In the genomic region with DNA sequence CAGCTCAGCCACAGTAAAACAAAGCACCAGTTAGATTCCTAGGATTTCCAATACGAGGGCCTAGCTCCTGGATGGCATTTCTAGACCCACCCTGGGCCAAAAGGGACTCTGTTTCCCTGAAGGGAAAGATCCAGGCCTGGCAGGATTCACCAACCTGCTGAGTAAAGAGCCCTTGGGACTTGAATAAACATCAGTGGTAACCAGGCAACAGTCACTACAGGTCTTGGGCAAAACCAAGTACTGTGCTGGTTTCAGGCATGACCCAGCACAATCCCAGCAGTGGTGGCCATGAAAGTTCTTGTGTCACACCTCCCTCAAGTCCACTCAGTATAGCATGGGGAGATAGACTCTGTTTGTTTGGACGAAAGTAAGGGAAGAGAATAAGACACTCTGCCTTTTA, we compare ENCODE assay signal across 2 cellular contexts.
TF ChIP-seq lines count a peak whose summit lies in the region.

No MANE protein-coding gene starts in this region.

TF ChIP-seq in IMR-90, 13 proteins besides CTCF, POLR2A, EP300 and RAD21:
- TF ChIP-seq, protein P1, sequence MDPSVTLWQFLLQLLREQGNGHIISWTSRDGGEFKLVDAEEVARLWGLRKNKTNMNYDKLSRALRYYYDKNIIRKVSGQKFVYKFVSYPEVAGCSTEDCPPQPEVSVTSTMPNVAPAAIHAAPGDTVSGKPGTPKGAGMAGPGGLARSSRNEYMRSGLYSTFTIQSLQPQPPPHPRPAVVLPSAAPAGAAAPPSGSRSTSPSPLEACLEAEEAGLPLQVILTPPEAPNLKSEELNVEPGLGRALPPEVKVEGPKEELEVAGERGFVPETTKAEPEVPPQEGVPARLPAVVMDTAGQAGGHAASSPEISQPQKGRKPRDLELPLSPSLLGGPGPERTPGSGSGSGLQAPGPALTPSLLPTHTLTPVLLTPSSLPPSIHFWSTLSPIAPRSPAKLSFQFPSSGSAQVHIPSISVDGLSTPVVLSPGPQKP (IDR thresholded peaks at IDR 0.05; ENCODE audit: borderline replicate concordance, low read depth, low read length): no peak
- TF ChIP-seq CEBPB (IDR thresholded peaks at IDR 0.05; ENCODE audit: low read depth, low read length) (no peak), MAFK (IDR thresholded peaks at IDR 0.05; ENCODE audit: low read depth, low read length) (no peak), NFE2L2 (IDR thresholded peaks at IDR 0.05; ENCODE audit: low read depth, low read length) (no peak), RCOR1 (IDR thresholded peaks at IDR 0.05; ENCODE audit: insufficient replicate concordance, low read length) (no peak), CHD1 (IDR thresholded peaks at IDR 0.05; ENCODE audit: low read depth, low read length) (no peak), SMC3 (IDR thresholded peaks at IDR 0.05; ENCODE audit: low read depth, low read length) (no peak), BHLHE40 (IDR thresholded peaks at IDR 0.05; ENCODE audit: low read depth, low read length) (no peak), MAZ (IDR thresholded peaks at IDR 0.05; ENCODE audit: borderline replicate concordance, low read depth, low read length) (no peak), FOS (IDR thresholded peaks at IDR 0.05; ENCODE audit: low read depth, low read length) (no peak), MXI1 (IDR thresholded peaks at IDR 0.05; ENCODE audit: borderline replicate concordance, low read depth, low read length) (no peak), RFX5 (IDR thresholded peaks at IDR 0.05; ENCODE audit: low read depth, low read length) (no peak), USF2 (IDR thresholded peaks at IDR 0.05; ENCODE audit: low read depth, low read length) (no peak)

TF ChIP-seq in H1, 55 proteins besides CTCF, POLR2A, EP300 and RAD21:
- TF ChIP-seq KDM1A (IDR thresholded peaks at IDR 0.05; ENCODE audit: borderline replicate concordance, low read length): no peak
- TF ChIP-seq BRCA1 (IDR thresholded peaks at IDR 0.05; ENCODE audit: low read depth, low read length): no peak
- TF ChIP-seq CBX5 (IDR thresholded peaks at IDR 0.05; ENCODE audit: low read depth, low read length): no peak
- no peak for TF ChIP-seq CHD7 (IDR thresholded peaks at IDR 0.05; ENCODE audit: insufficient replicate concordance, low read length)
- TF ChIP-seq MAFK (IDR thresholded peaks at IDR 0.05; ENCODE audit: low read depth, low read length): no peak
- TF ChIP-seq CBX8 (IDR thresholded peaks at IDR 0.05; ENCODE audit: borderline replicate concordance, low read depth, low read length): no peak
- no peak for TF ChIP-seq RFX5 (IDR thresholded peaks at IDR 0.05; ENCODE audit: borderline replicate concordance, low read depth, low read length)
- no peak for TF ChIP-seq MAX (IDR thresholded peaks at IDR 0.05)
